In the genomic region with DNA sequence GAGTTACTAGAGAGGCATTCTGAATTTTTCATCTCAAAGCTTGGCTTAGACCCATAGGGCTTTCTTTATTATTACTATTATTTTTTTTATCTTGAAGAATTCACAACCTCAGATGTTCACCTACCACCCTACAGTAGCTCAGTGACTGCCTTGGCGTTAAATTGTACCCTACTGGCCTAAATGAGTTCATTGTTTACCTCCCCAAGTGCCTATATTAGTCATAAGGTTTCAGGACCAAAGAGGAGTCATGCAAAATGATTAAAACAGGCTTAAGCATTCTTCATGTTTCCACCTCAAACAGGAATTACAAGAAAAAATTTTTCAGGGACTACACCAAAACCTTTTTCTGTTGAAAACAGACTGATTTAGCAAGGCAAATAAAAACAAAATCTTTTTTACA, we compare ENCODE assay signal across 19 cellular contexts.
DNase-seq lines count a peak whose midpoint lies in the region; ATAC-seq and TF ChIP-seq lines count a peak whose summit lies in the region.
"Had no signal": no experiment of that assay in that cellular context is flagged by ENCODE, and none has a peak within 500 bp of the region (broad histone marks: within the 10 kb centered on the region; RNA-seq: fewer than 3 reads in every experiment).

No MANE protein-coding gene starts in this region.

- POLR2A ChIA-PET in PC-3 (lab: Charles Lee; ENCODE audit: unreplicated experiment), result no interaction called here

- H3K27me3 Mint-ChIP-seq in natural killer cell (ENCODE audit: low read depth in 2 of 2), result no peaks in the 10 kb centered on the region

- no peak for ATAC-seq in PC-3
- ATAC-seq in natural killer cell, result no peak
- no peak for ATAC-seq in HG03520 (IDR thresholded peaks at IDR 0.05; ENCODE audit: unreplicated experiment)
- ATAC-seq: A549; CD8-positive, alpha-beta T cell; GM12878 had no signal

- no peaks in the 10 kb centered on the region for H3K79me2 ChIP-seq in PC-3 (ENCODE audit: low read length)

- H3K9me3 Mint-ChIP-seq in natural killer cell, result peaks cover 17 to 19% of the 10 kb centered on the region in 2 donors

- DNase-seq in H4 (ENCODE audit: low spot score), result peak; percentile 17
- DNase-seq in PC-3, result peak; percentile 25
- DNase-seq in kidney tubule cell (ENCODE audit: low spot score), result peak; percentile 57
- no peak for DNase-seq in mucosa of gallbladder (ENCODE audit: low spot score)
- no peak for DNase-seq in effector memory CD4-positive, alpha-beta T cell
- DNase-seq in natural killer cell, result no peak
- DNase-seq: BE2C; Caco-2; CD8-positive, alpha-beta T cell; DND-41; GF-D8; GOT3; IMR-90; KBM-7 had no signal

- no peak overlapping the region for H2AFZ ChIP-seq in PC-3 (ENCODE audit: low read length)

- no peaks in the 10 kb centered on the region for H3F3A ChIP-seq in PC-3 (ENCODE audit: low read length, unreplicated experiment)

- intact Hi-C loops in PC-3 (cut with micrococcal nuclease) (no loop called here), natural killer cell (cut with micrococcal nuclease) (no loop called here)

- H3K9me3 ChIP-seq in PC-3 (ENCODE audit: low read length), result no peaks in the 10 kb centered on the region
- H3K9me3 ChIP-seq in effector memory CD4-positive, alpha-beta T cell (ENCODE audit: control insufficient read depth, low read length), result peaks cover 4% of the 10 kb centered on the region
- H3K9me3 ChIP-seq: A549, BE2C, Caco-2, HAP-1 had no signal

- H4K20me1 ChIP-seq in PC-3 (ENCODE audit: low read length), result no peaks in the 10 kb centered on the region

- TF ChIP-seq CTCF in PC-3 (conservative IDR thresholded peaks at IDR 0.05; ENCODE audit: low read depth, low read length) (no peak), natural killer cell (IDR thresholded peaks at IDR 0.05) (no peak)

- H3K27ac ChIP-seq in PC-3 (ENCODE audit: low read length), result no peak overlapping the region
- H3K27ac ChIP-seq in effector memory CD4-positive, alpha-beta T cell (ENCODE audit: insufficient read depth, low read length, poor library complexity, severe bottlenecking), result no peak overlapping the region
- H3K27ac ChIP-seq: A549, C4-2B had no signal

- H3K4me3 Mint-ChIP-seq in natural killer cell, result no peak overlapping the region
- H3K4me3 Mint-ChIP-seq: CD8-positive, alpha-beta T cell had no signal

- H3K4me1 ChIP-seq in PC-3 (ENCODE audit: insufficient read depth, low read length), result no peaks in the 10 kb centered on the region
- no peaks in the 10 kb centered on the region for H3K4me1 ChIP-seq in effector memory CD4-positive, alpha-beta T cell (ENCODE audit: control insufficient read depth, insufficient read depth, low read length, poor library complexity, severe bottlenecking)
- H3K4me1 ChIP-seq: A549, BE2C, Caco-2, HAP-1 had no signal

- no peak overlapping the region for H3K9ac ChIP-seq in PC-3 (ENCODE audit: low read length)

- BruUV-seq in PC-3 (replicated peaks; lab: Mats Ljungman, UMichigan), result no TSS peak

- H3K36me3 ChIP-seq in PC-3 (ENCODE audit: low read depth, low read length), result no peaks in the 10 kb centered on the region
- no peaks in the 10 kb centered on the region for H3K36me3 ChIP-seq in effector memory CD4-positive, alpha-beta T cell (ENCODE audit: control insufficient read depth, insufficient read depth, low read length)
- H3K36me3 ChIP-seq: BE2C, HAP-1 had no signal

- no peaks in the 10 kb centered on the region for H3K9me2 ChIP-seq in PC-3 (replicated peaks; ENCODE audit: low read length)

- CTCF ChIA-PET in PC-3 (lab: Charles Lee), result no interaction called here

- peaks cover 9% of the 10 kb centered on the region for H3K36me3 Mint-ChIP-seq in natural killer cell
- H3K36me3 Mint-ChIP-seq: CD8-positive, alpha-beta T cell had no signal

- no peak overlapping the region for H3K27ac Mint-ChIP-seq in natural killer cell
- H3K27ac Mint-ChIP-seq: CD8-positive, alpha-beta T cell had no signal

- no peak overlapping the region for H3K4me2 ChIP-seq in PC-3 (ENCODE audit: low read length)
- H3K4me2 ChIP-seq: A549 had no signal

- no peaks in the 10 kb centered on the region for H3K27me3 ChIP-seq in PC-3 (ENCODE audit: low read length)
- no peaks in the 10 kb centered on the region for H3K27me3 ChIP-seq in effector memory CD4-positive, alpha-beta T cell (replicated peaks; ENCODE audit: control insufficient read depth, insufficient read depth, low read length, poor library complexity, severe bottlenecking)
- H3K27me3 ChIP-seq: BE2C had no signal

- no peak overlapping the region for H3K4me3 ChIP-seq in PC-3 (ENCODE audit: low read length)
- no peak overlapping the region for H3K4me3 ChIP-seq in effector memory CD4-positive, alpha-beta T cell (ENCODE audit: insufficient read depth, low read depth, low read length, poor library complexity, severe bottlenecking)
- H3K4me3 ChIP-seq: A549, GM12878, HAP-1 had no signal

- H3K4me1 Mint-ChIP-seq in natural killer cell, result no peaks in the 10 kb centered on the region

Comparison
In these comparisons a context has a peak if more than half of its experiments do, and no peak if none do; other contexts are left out.
1. DNase-seq: peak in H4 (single experiment), PC-3 (single experiment) and kidney tubule cell (single experiment); none in mucosa of gallbladder (single experiment), effector memory CD4-positive, alpha-beta T cell (0 of 3) and natural killer cell (single experiment).